Comparison of ENCODE assay signal across 8 cellular contexts in the genomic region with DNA sequence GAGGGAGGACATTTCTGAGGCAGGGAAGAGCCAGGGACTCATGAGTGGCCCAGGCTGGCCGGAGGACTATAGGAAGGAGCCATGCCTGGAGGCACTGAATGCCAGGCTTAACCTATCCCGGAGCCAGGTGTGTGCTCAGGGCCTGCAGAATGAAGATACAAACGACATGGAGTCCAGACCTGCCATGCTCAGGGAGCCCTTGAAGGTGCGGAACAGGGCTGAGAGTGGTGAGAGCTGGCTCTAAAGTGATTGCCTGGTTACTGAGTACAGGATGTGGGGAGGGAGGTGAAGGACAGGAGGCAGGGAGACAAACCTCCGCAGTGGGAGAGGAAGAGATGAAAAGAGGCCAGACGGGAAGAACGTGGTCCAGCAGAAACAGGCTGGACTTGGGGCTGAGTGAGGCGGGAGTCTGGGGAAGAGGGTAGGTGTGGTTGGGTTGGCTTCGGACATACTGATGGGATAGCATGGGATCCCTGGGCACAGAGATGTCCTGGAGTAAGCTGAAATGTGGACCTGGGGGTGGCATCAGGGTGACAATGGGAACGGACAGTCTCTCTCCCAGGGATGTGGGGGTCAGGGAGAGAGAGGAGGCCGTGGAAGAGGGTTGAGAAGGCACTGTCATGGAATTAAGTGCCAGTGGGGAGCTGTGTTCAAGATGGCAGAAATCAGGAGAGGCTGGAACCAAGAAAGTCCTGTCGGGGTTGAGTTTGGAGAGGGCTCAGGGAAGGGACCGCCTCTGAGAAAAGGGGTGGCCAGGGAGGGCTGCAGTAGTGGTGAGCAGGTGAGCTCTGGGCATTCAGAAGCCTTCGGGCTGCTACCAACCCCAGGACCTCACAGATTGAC. TPM values are rescaled to one million over a fixed set of nuclear protein-coding genes. Genes with fewer than 3 reads are reported as not detected.
A peak's percentile ranks its signal among the peaks of the same experiment; 100 is the strongest.
DNase-seq lines count a peak whose midpoint lies in the region; ATAC-seq and TF ChIP-seq lines count a peak whose summit lies in the region.

No MANE protein-coding gene starts in this region.

- no peak for ATAC-seq in left cardiac atrium
- no peak for ATAC-seq in GM21515 (IDR thresholded peaks at IDR 0.05; ENCODE audit: unreplicated experiment)
- no peak for ATAC-seq in HG02610 (IDR thresholded peaks at IDR 0.05; ENCODE audit: unreplicated experiment)

- H3K4me1 ChIP-seq in spleen: peaks cover 57 to 96% (median 90%) of the 10 kb centered on the region in 6 donors

- peak overlapping the region; percentile 93 to 100 (median 97) for H3K27ac ChIP-seq in spleen

- peak in 1 of 3 donors; percentile 2 for TF ChIP-seq POLR2A in spleen (IDR thresholded peaks at IDR 0.05)

- H3K4me3 Mint-ChIP-seq in activated CD4-positive, alpha-beta memory T cell treated with anti-CD3 and anti-CD28 coated beads for 36 hours: peak overlapping the region; percentile 66

- peaks cover 0 to 77% (median 62%) of the 10 kb centered on the region in 6 donors for H3K36me3 ChIP-seq in spleen

- CTCF ChIA-PET in activated CD4-positive, alpha-beta memory T cell treated with anti-CD3 and anti-CD28 coated beads for 36 hours (lab: Charles Lee): interaction anchor here (1.0 to 4.7 kb wide), 9 partner anchors 10 to 48 kb away, joined by 3 to 25 read pairs (median 6); a partner anchor contains a TSS

- peak overlapping the region; percentile 97 for H3K27ac Mint-ChIP-seq in activated CD4-positive, alpha-beta memory T cell treated with anti-CD3 and anti-CD28 coated beads for 36 hours

- POLR2A ChIA-PET in activated CD4-positive, alpha-beta memory T cell treated with anti-CD3 and anti-CD28 coated beads for 36 hours (lab: Charles Lee): interaction anchor here (0.7 to 5.8 kb wide), 11 partner anchors 9 to 67 kb away, joined by 3 to 72 read pairs (median 4); a partner anchor contains a TSS

- no peaks in the 10 kb centered on the region for H3K27me3 ChIP-seq in spleen (replicated peaks in 1 of 7)

- DNase-seq in HT-29 (ENCODE audit: low spot score) (peak; percentile 10), left cardiac atrium (peak; percentile 18), spleen (peak; percentile 86), cerebellar nuclear complex (lab: John Stamatoyannopoulos, UW) (no peak), NCI-H2171 treated with DMSO at 0.1 percent for 48 hours (lab: John Stamatoyannopoulos, UW) (no peak)
- peak; percentile 62 for DNase-seq in activated CD4-positive, alpha-beta memory T cell treated with anti-CD3 and anti-CD28 coated beads for 36 hours

- H3K9me3 Mint-ChIP-seq in activated CD4-positive, alpha-beta memory T cell treated with anti-CD3 and anti-CD28 coated beads for 36 hours: no peaks in the 10 kb centered on the region

- H3K27me3 Mint-ChIP-seq in activated CD4-positive, alpha-beta memory T cell treated with anti-CD3 and anti-CD28 coated beads for 36 hours: no peaks in the 10 kb centered on the region

- peaks cover 31% of the 10 kb centered on the region for H3K36me3 Mint-ChIP-seq in activated CD4-positive, alpha-beta memory T cell treated with anti-CD3 and anti-CD28 coated beads for 36 hours

- H3K9me3 ChIP-seq in spleen: no peaks in the 10 kb centered on the region

- TF ChIP-seq CTCF in spleen (IDR thresholded peaks at IDR 0.05 in 8 of 11, conservative IDR thresholded peaks at IDR 0.05 in 3 of 11): no peak

- 32 to 41% (median 38%) methylated on average over 14 of the region's 14 CpGs for WGBS in spleen, 5 donors

- intact Hi-C loops in activated CD4-positive, alpha-beta memory T cell treated with anti-CD3 and anti-CD28 coated beads for 36 hours (cut with micrococcal nuclease): loop anchor here (1.0 to 5.0 kb wide), 5 partner anchors 10 to 200 kb away; no protein-coding TSS in a partner anchor
- intact Hi-C loops in left cardiac atrium (cut with DNase I): no loop called here
- intact Hi-C loops in spleen (cut with DNase I; ENCODE audit: low total_unique reads): no loop called here

- peaks cover 55% of the 10 kb centered on the region for H3K4me1 Mint-ChIP-seq in activated CD4-positive, alpha-beta memory T cell treated with anti-CD3 and anti-CD28 coated beads for 36 hours (ENCODE audit: low read depth)

- H3K4me3 ChIP-seq in spleen: peak overlapping the region in 7 of 8 donors; percentile 0 to 95 (median 85)

RNA-seq across cellular contexts. Expression of a gene that starts 1.5 kb away (rescaled TPM):
- 100 and 107 TPM in 2 replicates for total RNA-seq in HT-29 (2014; rRNA removed; shearing (Covaris generic))
- total RNA-seq in activated CD4-positive, alpha-beta memory T cell treated with anti-CD3 and anti-CD28 coated beads for 36 hours: 10 to 100 TPM; 85.9 to 89.4 TPM
- total RNA-seq in left cardiac atrium: 10 to 100 TPM; 22.1 to 22.6 TPM
- total RNA-seq in spleen: 100 to 1,000 TPM in 5 of 7 donors, 10 to 100 TPM in 2; 67.3 to 151 (median 124) TPM
- polyA plus RNA-seq in spleen: 100 to 1,000 TPM in 2 of 3 donors, 10 to 100 TPM in 1; 65.2 to 138 (median 129) TPM

RNA-seq across cellular contexts. Expression of a gene that starts 15.8 kb away (rescaled TPM):
- 180 TPM in 2 replicates for total RNA-seq in HT-29 (2014; rRNA removed; shearing (Covaris generic))
- total RNA-seq in activated CD4-positive, alpha-beta memory T cell treated with anti-CD3 and anti-CD28 coated beads for 36 hours: 10 to 100 TPM; 14.9 to 19.4 TPM
- total RNA-seq in left cardiac atrium (10 to 100 TPM; 18.1 to 22.2 TPM), spleen (10 to 100 TPM; 14.6 to 31.8 (median 22.9) TPM)
- polyA plus RNA-seq in spleen: 10 to 100 TPM in 1 of 3 donors, 1 to 10 TPM in 2; 4.3 to 11.1 (median 5.9) TPM

RNA-seq across cellular contexts. Expression of a gene that starts 21.3 kb away (rescaled TPM):
- 270 and 294 TPM in 2 replicates for total RNA-seq in HT-29 (2014; rRNA removed; shearing (Covaris generic))
- total RNA-seq in activated CD4-positive, alpha-beta memory T cell treated with anti-CD3 and anti-CD28 coated beads for 36 hours: 100 to 1,000 TPM; 273 to 279 TPM
- 10 to 100 TPM; 51.6 to 52.6 TPM for total RNA-seq in left cardiac atrium
- total RNA-seq in spleen: 100 to 1,000 TPM; 168 to 301 (median 263) TPM
- polyA plus RNA-seq in spleen: 100 to 1,000 TPM; 119 to 270 (median 192) TPM

Comparison
In these comparisons a context has a peak if more than half of its experiments do, and no peak if none do; other contexts are left out.
1. DNase-seq: peak in HT-29 (single experiment), activated CD4-positive, alpha-beta memory T cell treated with anti-CD3 and anti-CD28 coated beads for 36 hours (single experiment), left cardiac atrium (single experiment) and spleen (single experiment); none in cerebellar nuclear complex (0 of 2) and NCI-H2171 treated with DMSO at 0.1 percent for 48 hours (single experiment).